ENCODE assay signal across 8 cellular contexts in the genomic region with DNA sequence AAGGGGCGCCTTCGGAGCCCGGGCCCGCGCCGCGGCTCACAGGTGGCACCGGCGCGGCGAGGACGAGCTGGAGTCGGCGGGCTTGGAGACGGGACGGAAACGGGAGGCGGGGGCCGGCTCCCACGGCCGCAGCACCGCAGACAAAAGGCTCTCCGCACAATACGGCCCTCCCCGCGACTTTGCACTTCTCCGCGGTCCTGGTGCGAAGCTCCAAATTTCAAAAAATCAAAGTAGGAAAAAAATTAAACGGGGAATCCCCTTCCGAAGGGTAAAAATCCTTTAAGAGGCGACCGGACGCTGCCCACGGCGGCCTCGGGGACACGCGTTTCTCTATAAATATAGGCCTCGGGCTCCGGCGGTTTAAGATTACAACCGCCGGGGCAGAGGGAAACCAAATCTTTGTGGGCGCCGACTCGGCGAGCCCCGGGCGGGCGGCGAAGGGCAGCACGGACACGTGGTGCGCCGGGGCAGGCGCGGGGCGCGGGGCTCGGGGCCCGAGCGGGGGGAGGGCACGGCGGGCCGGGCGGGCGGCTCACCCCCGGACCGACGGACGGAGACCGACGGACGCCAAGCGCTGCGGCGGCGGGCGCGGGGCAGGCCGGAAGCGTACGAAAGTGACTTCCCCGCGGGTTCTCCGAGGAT. TPM values are rescaled to one million over a fixed set of nuclear protein-coding genes. Genes with fewer than 3 reads are reported as not detected.
DNase-seq lines count a peak whose midpoint lies in the region; ATAC-seq and TF ChIP-seq lines count a peak whose summit lies in the region.

No MANE protein-coding gene starts in this region.

- peak overlapping the region; percentile 81 to 84 for H3K27ac ChIP-seq in left lung

- H3K9me3 Mint-ChIP-seq in T-helper 2 cell treated with Interferon-gamma antibody and Interleukin-4, amounts not matched to agents 5 μg/mL and 100 μg/mL, for 36 hours: no peaks in the 10 kb centered on the region
- no peaks in the 10 kb centered on the region for H3K9me3 Mint-ChIP-seq in stimulated activated memory B cell treated with anti-CD40 and anti-IgM and Interleukin-4, amounts not matched to agents 10 μg/mL and 1 μg/mL and 100 μg/mL, for 72 hours

- DNase-seq in AG10803 (ENCODE audit: low read depth): peak; percentile 11
- DNase-seq in T-helper 2 cell treated with Interferon-gamma antibody and Interleukin-4, amounts not matched to agents 5 μg/mL and 100 μg/mL, for 36 hours (ENCODE audit: low spot score): no peak
- peak; percentile 19 for DNase-seq in choroid plexus epithelial cell (ENCODE audit: low read depth)
- peak in 1 of 2 donors; percentile 86 for DNase-seq in left lung
- no peak for DNase-seq in DMS114 treated with DMSO at 0.1 percent for 48 hours (lab: John Stamatoyannopoulos, UW; ENCODE audit: unreplicated experiment)

- peaks cover 23 to 37% of the 10 kb centered on the region in 2 donors for H3K4me1 ChIP-seq in left lung

- no peaks in the 10 kb centered on the region for H3K27me3 ChIP-seq in left lung

- peak overlapping the region; percentile 77 for H3K4me3 ChIP-seq in AG10803 (ENCODE audit: low read length)
- H3K4me3 ChIP-seq in choroid plexus epithelial cell (ENCODE audit: low read depth, low read length): peak overlapping the region; percentile 85
- peak overlapping the region; percentile 72 to 95 for H3K4me3 ChIP-seq in left lung

- TF ChIP-seq CTCF in AG10803 (conservative IDR thresholded peaks at IDR 0.05; ENCODE audit: low read length): no peak
- no peak for TF ChIP-seq CTCF in choroid plexus epithelial cell (conservative IDR thresholded peaks at IDR 0.05; ENCODE audit: low read depth, low read length)
- TF ChIP-seq CTCF in left lung (IDR thresholded peaks at IDR 0.05): no peak

- H3K4me1 Mint-ChIP-seq in T-helper 2 cell treated with Interferon-gamma antibody and Interleukin-4, amounts not matched to agents 5 μg/mL and 100 μg/mL, for 36 hours (ENCODE audit: low read depth): peaks cover 31% of the 10 kb centered on the region
- peaks cover 29% of the 10 kb centered on the region for H3K4me1 Mint-ChIP-seq in stimulated activated memory B cell treated with anti-CD40 and anti-IgM and Interleukin-4, amounts not matched to agents 10 μg/mL and 1 μg/mL and 100 μg/mL, for 72 hours

- H3K4me3 Mint-ChIP-seq in T-helper 2 cell treated with Interferon-gamma antibody and Interleukin-4, amounts not matched to agents 5 μg/mL and 100 μg/mL, for 36 hours: peak overlapping the region; percentile 93
- H3K4me3 Mint-ChIP-seq in stimulated activated memory B cell treated with anti-CD40 and anti-IgM and Interleukin-4, amounts not matched to agents 10 μg/mL and 1 μg/mL and 100 μg/mL, for 72 hours: peak overlapping the region; percentile 93

- no peaks in the 10 kb centered on the region for H3K27me3 Mint-ChIP-seq in T-helper 2 cell treated with Interferon-gamma antibody and Interleukin-4, amounts not matched to agents 5 μg/mL and 100 μg/mL, for 36 hours (ENCODE audit: low read depth)
- H3K27me3 Mint-ChIP-seq in stimulated activated memory B cell treated with anti-CD40 and anti-IgM and Interleukin-4, amounts not matched to agents 10 μg/mL and 1 μg/mL and 100 μg/mL, for 72 hours: no peaks in the 10 kb centered on the region

- intact Hi-C loops in left lung (cut with DNase I): no loop called here

- peak; percentile 49 for ATAC-seq in GM19324 (IDR thresholded peaks at IDR 0.05; ENCODE audit: low FRiP score, unreplicated experiment)
- peak; percentile 25 for ATAC-seq in HG03342 (IDR thresholded peaks at IDR 0.05; ENCODE audit: unreplicated experiment)
- ATAC-seq in left lung: peak; percentile 42
- peak; percentile 74 for ATAC-seq in stimulated activated memory B cell treated with anti-CD40 and anti-IgM and Interleukin-4, amounts not matched to agents 10 μg/mL and 1 μg/mL and 100 μg/mL, for 72 hours

- peak overlapping the region; percentile 85 for H3K27ac Mint-ChIP-seq in T-helper 2 cell treated with Interferon-gamma antibody and Interleukin-4, amounts not matched to agents 5 μg/mL and 100 μg/mL, for 36 hours
- peak overlapping the region; percentile 93 for H3K27ac Mint-ChIP-seq in stimulated activated memory B cell treated with anti-CD40 and anti-IgM and Interleukin-4, amounts not matched to agents 10 μg/mL and 1 μg/mL and 100 μg/mL, for 72 hours

- peaks cover 0 to 31% of the 10 kb centered on the region in 2 donors for H3K36me3 ChIP-seq in left lung

- H3K36me3 Mint-ChIP-seq in T-helper 2 cell treated with Interferon-gamma antibody and Interleukin-4, amounts not matched to agents 5 μg/mL and 100 μg/mL, for 36 hours (ENCODE audit: low read depth): peaks cover 40% of the 10 kb centered on the region
- peaks cover 36% of the 10 kb centered on the region for H3K36me3 Mint-ChIP-seq in stimulated activated memory B cell treated with anti-CD40 and anti-IgM and Interleukin-4, amounts not matched to agents 10 μg/mL and 1 μg/mL and 100 μg/mL, for 72 hours

- no peaks in the 10 kb centered on the region for H3K9me3 ChIP-seq in left lung

RNA-seq across cellular contexts. Expression of a gene that starts 0.5 kb away (rescaled TPM):
- total RNA-seq in left lung: 100 to 1,000 TPM; 226 to 232 TPM

Comparison
In these comparisons a context has a peak if more than half of its experiments do, and no peak if none do; other contexts are left out.
1. DNase-seq: peak in AG10803 (single experiment) and choroid plexus epithelial cell (single experiment); none in T-helper 2 cell treated with Interferon-gamma antibody and Interleukin-4, amounts not matched to agents 5 μg/mL and 100 μg/mL, for 36 hours (single experiment) and DMS114 treated with DMSO at 0.1 percent for 48 hours (single experiment).
2. Peak in every context shown above with its lines, with median percentiles within 50 percentile points of each other: H3K4me3 ChIP-seq and ATAC-seq.